ENCODE assay signal across 14 cellular contexts in the genomic region with DNA sequence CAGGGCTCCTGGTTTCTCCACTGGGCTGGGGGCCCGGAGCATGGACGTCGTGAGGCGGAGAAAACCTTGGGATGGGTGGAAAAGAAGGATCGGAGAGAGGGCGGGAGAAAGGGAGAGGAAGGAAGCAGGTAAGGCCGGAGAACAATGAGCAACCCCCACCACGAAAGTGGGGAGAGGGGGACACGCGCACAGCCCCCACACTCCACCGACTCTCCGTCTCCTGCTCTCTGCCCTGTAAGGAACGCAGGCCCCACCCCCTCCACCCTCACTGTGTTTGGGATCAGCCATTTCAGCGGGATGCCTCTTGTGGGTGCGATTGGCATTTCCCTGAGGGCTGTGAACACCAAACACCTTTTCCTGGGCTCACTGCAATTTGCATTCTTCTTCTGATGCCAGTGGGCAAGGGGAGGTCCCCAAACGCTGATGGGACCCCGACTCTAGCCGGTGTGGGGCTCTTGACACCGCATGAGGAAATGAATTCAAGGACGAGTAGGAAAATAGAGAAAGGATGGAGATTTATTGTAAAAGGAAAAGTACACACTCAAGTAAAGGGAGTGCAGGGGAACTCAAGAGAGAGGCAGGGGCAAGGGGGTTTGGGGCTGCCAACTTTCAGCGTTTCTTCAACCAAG. TPM values are rescaled to one million over a fixed set of nuclear protein-coding genes. Genes with fewer than 3 reads are reported as not detected.
A peak's percentile ranks its signal among the peaks of the same experiment; 100 is the strongest.
DNase-seq lines count a peak whose midpoint lies in the region; ATAC-seq, FAIRE-seq and TF ChIP-seq lines count a peak whose summit lies in the region.
"Had no signal": no experiment of that assay in that cellular context is flagged by ENCODE, and none has a peak within 500 bp of the region (broad histone marks: within the 10 kb centered on the region; RNA-seq: fewer than 3 reads in every experiment).

No MANE protein-coding gene starts in this region.

- H3K27ac ChIP-seq in GM23248 (no peak overlapping the region), PC-3 (ENCODE audit: low read length) (no peak overlapping the region)

- BruUV-seq in PC-3 (replicated peaks; lab: Mats Ljungman, UMichigan) (no TSS peak), Calu3 (replicated peaks; lab: Mats Ljungman, UMichigan) (no TSS peak)

- peak; percentile 24 for DNase-seq in GM23248
- DNase-seq in T-cell, result no peak
- no peak for DNase-seq in retinal pigment epithelial cell (ENCODE audit: low read depth)
- no peak for DNase-seq in frontal cortex (ENCODE audit: low spot score in 2 of 2)
- DNase-seq in PC-3, result no peak
- no peak for DNase-seq in Calu3
- DNase-seq: activated naive CD4-positive, alpha-beta T cell treated with anti-CD3 and anti-CD28 coated beads, Interleukin-2, amount 50 U/mL, for 16 hours; DMS79 treated with DMSO at 0.1 percent for 48 hours; immature natural killer cell; NCI-H69; nucleus accumbens; T-helper 1 cell had no signal

- peaks cover 87% of the 10 kb centered on the region for H3K27me3 ChIP-seq in GM23248 (replicated peaks; ENCODE audit: insufficient read depth)
- H3K27me3 ChIP-seq in PC-3 (ENCODE audit: low read length), result peaks cover 20% of the 10 kb centered on the region

- intact Hi-C loops in PC-3 (cut with micrococcal nuclease) (no loop called here), Calu3 (cut with micrococcal nuclease; ENCODE audit: unreplicated experiment) (no loop called here)

- H3K4me3 Mint-ChIP-seq in T-cell (peak overlapping the region in 2 of 3 donors; percentile 34 to 74), Calu3 (ENCODE audit: low read depth, unreplicated experiment) (no peak overlapping the region)

- no peaks in the 10 kb centered on the region for H3K36me3 ChIP-seq in GM23248 (ENCODE audit: low read depth)
- H3K36me3 ChIP-seq in PC-3 (ENCODE audit: low read depth, low read length), result no peaks in the 10 kb centered on the region

- CTCF ChIA-PET in T-cell (lab: Charles Lee) (no interaction called here), PC-3 (lab: Charles Lee) (no interaction called here), Calu3 (lab: Charles Lee) (no interaction called here)

- 3 to 4% methylated on average over 19 to 21 of the region's 21 CpGs for WGBS in GM23248 (ENCODE audit: low coverage in 1 of 2, low lambda C conversion rate in 2 of 2, missing lambda C conversion rate in 2 of 2), 2 experiments

- POLR2A ChIA-PET in T-cell (lab: Charles Lee), result no interaction called here
- POLR2A ChIA-PET in PC-3 (lab: Charles Lee; ENCODE audit: unreplicated experiment), result no interaction called here

- H3K79me2 ChIP-seq in GM23248 (ENCODE audit: insufficient read depth) (no peaks in the 10 kb centered on the region), PC-3 (ENCODE audit: low read length) (no peaks in the 10 kb centered on the region)

- TF ChIP-seq CTCF in retinal pigment epithelial cell (conservative IDR thresholded peaks at IDR 0.05; ENCODE audit: low read depth, low read length) (no peak), PC-3 (conservative IDR thresholded peaks at IDR 0.05; ENCODE audit: low read depth, low read length) (no peak), Calu3 (IDR thresholded peaks at IDR 0.05; ENCODE audit: unreplicated experiment) (no peak)

- FAIRE-seq in frontal cortex (lab: Jason Lieb, UNC), result no peak

- H3K36me3 Mint-ChIP-seq in T-cell, result no peaks in the 10 kb centered on the region
- no peaks in the 10 kb centered on the region for H3K36me3 Mint-ChIP-seq in Calu3 (ENCODE audit: insufficient read depth, unreplicated experiment)
- H3K36me3 Mint-ChIP-seq: stimulated activated effector memory CD8-positive, alpha-beta T cell treated with anti-CD3 and anti-CD28 coated beads, Interleukin-12 subunit alpha, Interleukin-12 subunit beta, amount 100 ng/mL, for 72 hours had no signal

- H3K4me3 ChIP-seq in GM23248, result no peak overlapping the region
- peak overlapping the region; percentile 37 for H3K4me3 ChIP-seq in iPS-11a (ENCODE audit: low read depth, low read length)
- H3K4me3 ChIP-seq in retinal pigment epithelial cell (ENCODE audit: low read length), result peak overlapping the region; percentile 6
- H3K4me3 ChIP-seq in PC-3 (ENCODE audit: low read length), result no peak overlapping the region

- H3K9ac ChIP-seq in GM23248, result no peak overlapping the region
- H3K9ac ChIP-seq in PC-3 (ENCODE audit: low read length), result no peak overlapping the region

- no peaks in the 10 kb centered on the region for H3K9me3 Mint-ChIP-seq in T-cell
- H3K9me3 Mint-ChIP-seq in Calu3 (ENCODE audit: low read depth, unreplicated experiment), result no peaks in the 10 kb centered on the region
- H3K9me3 Mint-ChIP-seq: stimulated activated effector memory CD8-positive, alpha-beta T cell treated with anti-CD3 and anti-CD28 coated beads, Interleukin-12 subunit alpha, Interleukin-12 subunit beta, amount 100 ng/mL, for 72 hours had no signal

- H3K4me2 ChIP-seq in GM23248 (ENCODE audit: unreplicated experiment), result no peak overlapping the region
- H3K4me2 ChIP-seq in PC-3 (ENCODE audit: low read length), result no peak overlapping the region

- H3F3A ChIP-seq in GM23248 (ENCODE audit: insufficient read depth), result no peaks in the 10 kb centered on the region
- no peaks in the 10 kb centered on the region for H3F3A ChIP-seq in PC-3 (ENCODE audit: low read length, unreplicated experiment)

- peaks cover 3% of the 10 kb centered on the region; the same call in 1 of the 2 replicates for H3K4me1 ChIP-seq in GM23248 (ENCODE audit: insufficient read depth)
- no peaks in the 10 kb centered on the region for H3K4me1 ChIP-seq in PC-3 (ENCODE audit: insufficient read depth, low read length)

- H2AFZ ChIP-seq in GM23248, result no peak overlapping the region
- no peak overlapping the region for H2AFZ ChIP-seq in PC-3 (ENCODE audit: low read length)

- H4K20me1 ChIP-seq in GM23248 (ENCODE audit: insufficient read depth), result no peaks in the 10 kb centered on the region
- H4K20me1 ChIP-seq in PC-3 (ENCODE audit: low read length), result no peaks in the 10 kb centered on the region

- in situ Hi-C loops in GM23248 (cut with MboI), result no loop called here

- ATAC-seq in T-cell (replicated peaks in 1 of 4), result no peak
- no peak for ATAC-seq in PC-3

- H3K9me2 ChIP-seq in GM23248 (ENCODE audit: insufficient read depth) (no peaks in the 10 kb centered on the region), PC-3 (replicated peaks; ENCODE audit: low read length) (no peaks in the 10 kb centered on the region)

- H3K27me3 Mint-ChIP-seq in T-cell, result peaks cover 67 to 90% of the 10 kb centered on the region in 2 donors
- peaks cover 81% of the 10 kb centered on the region for H3K27me3 Mint-ChIP-seq in Calu3 (ENCODE audit: unreplicated experiment)

- H3K9me3 ChIP-seq in GM23248 (ENCODE audit: low read depth) (no peaks in the 10 kb centered on the region), PC-3 (ENCODE audit: low read length) (no peaks in the 10 kb centered on the region)

- H3K4me1 Mint-ChIP-seq in T-cell, result peaks cover 8 to 21% (median 16%) of the 10 kb centered on the region in 3 donors
- H3K4me1 Mint-ChIP-seq in Calu3 (ENCODE audit: low read depth, unreplicated experiment), result no peaks in the 10 kb centered on the region

- H3K27ac Mint-ChIP-seq in T-cell, result peak overlapping the region in 1 of 2 donors; percentile 55
- H3K27ac Mint-ChIP-seq in Calu3 (ENCODE audit: unreplicated experiment), result no peak overlapping the region
- H3K27ac Mint-ChIP-seq: immature natural killer cell; stimulated activated effector memory CD8-positive, alpha-beta T cell treated with anti-CD3 and anti-CD28 coated beads, Interleukin-12 subunit alpha, Interleukin-12 subunit beta, amount 100 ng/mL, for 72 hours had no signal

RNA-seq across cellular contexts. Expression of a gene that starts 13.0 kb away (rescaled TPM):
- total RNA-seq in GM23248 (2014; rRNA removed; shearing (Covaris generic)), result not detected in 2 replicates
- polyA plus RNA-seq in GM23248 (2016; fragmentation: Nextera tagmentation; extraction: Ambion mirVana), result not detected in 2 replicates
- total RNA-seq in T-cell, result not detected
- total RNA-seq in frontal cortex, result not detected
- 1.1 and 3.6 TPM in 2 replicates for total RNA-seq in PC-3 (2014; rRNA removed)
- total RNA-seq in Calu3 (2022), result 1.3 and 2.3 TPM in 2 replicates
- polyA plus RNA-seq: immature natural killer cell had no signal

RNA-seq across cellular contexts. Expression of a gene that starts 30.6 kb away (rescaled TPM):
- 10.1 and 12.6 TPM in 2 replicates for total RNA-seq in GM23248 (2014; rRNA removed; shearing (Covaris generic))
- 3.7 and 4.4 TPM in 2 replicates for polyA plus RNA-seq in GM23248 (2016; fragmentation: Nextera tagmentation; extraction: Ambion mirVana)
- total RNA-seq in T-cell (1 to 10 TPM in 2 of 5 donors, under 1 TPM in 3; 0.35 to 1.3 (median 0.79) TPM), frontal cortex (11.8 TPM), PC-3 (2014; rRNA removed) (20.5 and 23.2 TPM in 2 replicates), Calu3 (2022) (8.4 and 9.8 TPM in 2 replicates)

Comparison
In these comparisons a context has a peak if more than half of its experiments do, and no peak if none do; other contexts are left out.
1. H3K4me3 ChIP-seq: peak in iPS-11a (single experiment) and retinal pigment epithelial cell (single experiment); none in GM23248 (single experiment) and PC-3 (single experiment).